1 cellular context compared by ENCODE assay signal in genomic region chr4:155929833-155930232, GRCh38.
TF ChIP-seq lines count a peak whose summit lies in the region.

No MANE protein-coding gene starts in this region.

TF ChIP-seq in GM12878, 131 proteins besides CTCF, POLR2A, EP300 and RAD21:
- no peak for TF ChIP-seq ZNF592 (IDR thresholded peaks at IDR 0.05)
- TF ChIP-seq EGR1 (IDR thresholded peaks at IDR 0.05; ENCODE audit: borderline replicate concordance in 1 of 2, low read depth in 2 of 2, low read length in 2 of 2) = no peak
- no peak for TF ChIP-seq EZH2 (IDR thresholded peaks at IDR 0.05; ENCODE audit: borderline replicate concordance, control insufficient read depth, low read depth, low read length)
- no peak for TF ChIP-seq RCOR1 (conservative IDR thresholded peaks at IDR 0.05; ENCODE audit: low read depth, low read length)
- peak in 1 of 2 experiments; percentile 45; a peak in 1 of 4 replicates for TF ChIP-seq ETV6 (conservative IDR thresholded peaks at IDR 0.05 in 1 of 2, IDR thresholded peaks at IDR 0.05 in 1 of 2; ENCODE audit: borderline replicate concordance in 1 of 2, low read depth in 1 of 2)
- peak; percentile 52; the same call in 1 of the 2 replicates for TF ChIP-seq SPI1 (IDR thresholded peaks at IDR 0.05; ENCODE audit: borderline replicate concordance, insufficient read depth, low read depth, low read length)
- TF ChIP-seq, protein P1, sequence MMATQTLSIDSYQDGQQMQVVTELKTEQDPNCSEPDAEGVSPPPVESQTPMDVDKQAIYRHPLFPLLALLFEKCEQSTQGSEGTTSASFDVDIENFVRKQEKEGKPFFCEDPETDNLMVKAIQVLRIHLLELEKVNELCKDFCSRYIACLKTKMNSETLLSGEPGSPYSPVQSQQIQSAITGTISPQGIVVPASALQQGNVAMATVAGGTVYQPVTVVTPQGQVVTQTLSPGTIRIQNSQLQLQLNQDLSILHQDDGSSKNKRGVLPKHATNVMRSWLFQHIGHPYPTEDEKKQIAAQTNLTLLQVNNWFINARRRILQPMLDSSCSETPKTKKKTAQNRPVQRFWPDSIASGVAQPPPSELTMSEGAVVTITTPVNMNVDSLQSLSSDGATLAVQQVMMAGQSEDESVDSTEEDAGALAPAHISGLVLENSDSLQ (IDR thresholded peaks at IDR 0.05) = no peak
- no peak for TF ChIP-seq MTA3 (IDR thresholded peaks at IDR 0.05; ENCODE audit: borderline replicate concordance, low read length)
- TF ChIP-seq STAT1 (conservative IDR thresholded peaks at IDR 0.05) = no peak
- TF ChIP-seq, protein P2, sequence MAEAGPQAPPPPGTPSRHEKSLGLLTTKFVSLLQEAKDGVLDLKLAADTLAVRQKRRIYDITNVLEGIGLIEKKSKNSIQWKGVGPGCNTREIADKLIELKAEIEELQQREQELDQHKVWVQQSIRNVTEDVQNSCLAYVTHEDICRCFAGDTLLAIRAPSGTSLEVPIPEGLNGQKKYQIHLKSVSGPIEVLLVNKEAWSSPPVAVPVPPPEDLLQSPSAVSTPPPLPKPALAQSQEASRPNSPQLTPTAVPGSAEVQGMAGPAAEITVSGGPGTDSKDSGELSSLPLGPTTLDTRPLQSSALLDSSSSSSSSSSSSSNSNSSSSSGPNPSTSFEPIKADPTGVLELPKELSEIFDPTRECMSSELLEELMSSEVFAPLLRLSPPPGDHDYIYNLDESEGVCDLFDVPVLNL (IDR thresholded peaks at IDR 0.05; ENCODE audit: low read depth, low read length) = no peak
- TF ChIP-seq BRCA1 (IDR thresholded peaks at IDR 0.05; ENCODE audit: low read depth, low read length) = no peak
- no peak for TF ChIP-seq ZSCAN29 (IDR thresholded peaks at IDR 0.05)
